10 cellular contexts compared by ENCODE assay signal in the genomic region with DNA sequence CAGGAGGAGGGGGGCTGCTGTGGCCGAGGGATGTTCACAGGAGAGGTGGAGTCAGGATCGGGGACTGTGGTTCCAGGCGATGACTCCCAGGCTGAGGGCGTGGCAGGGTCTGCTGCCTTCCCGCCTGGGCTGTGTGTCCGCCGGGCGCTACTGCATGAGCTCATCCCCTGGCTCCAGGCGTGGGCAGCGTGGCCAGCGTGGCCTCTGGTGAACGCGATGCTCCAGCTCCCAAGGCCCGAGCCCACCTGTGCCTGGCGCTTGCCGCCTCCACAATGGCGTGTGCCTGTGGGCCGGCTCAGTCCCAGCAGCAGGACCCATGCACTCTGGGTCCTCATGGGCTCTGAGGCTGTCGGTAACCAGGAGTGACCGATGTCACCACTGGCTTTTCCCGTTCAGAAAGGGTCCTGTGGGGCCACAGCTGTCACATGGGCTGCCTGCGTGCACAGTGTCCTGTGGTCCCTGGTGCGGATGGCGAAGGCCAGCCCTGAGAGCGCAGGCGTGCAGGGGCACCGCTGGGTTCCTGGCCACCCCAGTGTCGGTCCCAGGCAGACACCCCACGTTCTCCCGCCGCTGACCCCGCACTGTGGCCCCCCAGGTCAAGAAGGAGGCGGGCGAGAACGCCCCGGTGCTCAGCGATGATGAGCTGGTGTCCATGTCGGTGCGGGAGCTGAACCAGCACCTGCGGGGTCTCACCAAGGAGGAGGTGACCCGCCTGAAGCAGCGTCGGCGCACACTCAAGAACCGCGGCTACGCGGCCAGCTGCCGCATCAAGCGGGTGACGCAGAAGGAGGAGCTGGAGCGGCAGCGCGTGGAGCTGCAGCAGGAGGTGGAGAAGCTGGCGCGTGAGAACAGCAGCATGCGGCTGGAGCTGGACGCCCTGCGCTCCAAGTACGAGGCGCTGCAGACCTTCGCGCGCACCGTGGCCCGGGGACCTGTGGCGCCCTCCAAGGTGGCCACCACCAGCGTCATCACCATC. TPM values are rescaled to one million over a fixed set of nuclear protein-coding genes. Genes with fewer than 3 reads are reported as not detected.
DNase-seq lines count a peak whose midpoint lies in the region; ATAC-seq and TF ChIP-seq lines count a peak whose summit lies in the region.
"Had no signal": no experiment of that assay in that cellular context is flagged by ENCODE, and none has a peak within 500 bp of the region (broad histone marks: within the 10 kb centered on the region; RNA-seq: fewer than 3 reads in every experiment).

No MANE protein-coding gene starts in this region.

- no peaks in the 10 kb centered on the region for H3K9me3 Mint-ChIP-seq in activated CD8-positive, alpha-beta memory T cell treated with anti-CD3 and anti-CD28 coated beads, Interleukin-2, amount 10 ng/mL, durations not matched to agents 7 days and 5 days (ENCODE audit: low read depth)

- H3K9me3 ChIP-seq in upper lobe of left lung: no peaks in the 10 kb centered on the region
- H3K9me3 ChIP-seq: HAP-1 had no signal

- peak overlapping the region in 3 of 4 donors; percentile 96 to 98 (median 96) for H3K27ac ChIP-seq in upper lobe of left lung

- H3K27me3 ChIP-seq in upper lobe of left lung: no peaks in the 10 kb centered on the region

- no peak overlapping the region for H3K4me3 Mint-ChIP-seq in activated CD8-positive, alpha-beta memory T cell treated with anti-CD3 and anti-CD28 coated beads, Interleukin-2, amount 10 ng/mL, durations not matched to agents 7 days and 5 days

- peaks cover 31 to 42% (median 33%) of the 10 kb centered on the region in 4 donors for H3K4me1 ChIP-seq in upper lobe of left lung

- peaks cover 2% of the 10 kb centered on the region for H3K4me1 Mint-ChIP-seq in activated CD8-positive, alpha-beta memory T cell treated with anti-CD3 and anti-CD28 coated beads, Interleukin-2, amount 10 ng/mL, durations not matched to agents 7 days and 5 days

- no peak for TF ChIP-seq POLR2A in upper lobe of left lung (IDR thresholded peaks at IDR 0.05)

- no peak for ATAC-seq in activated CD8-positive, alpha-beta memory T cell treated with anti-CD3 and anti-CD28 coated beads, Interleukin-2, amount 10 ng/mL, durations not matched to agents 7 days and 5 days
- ATAC-seq in left lobe of liver: no peak
- ATAC-seq in upper lobe of left lung (ENCODE audit: low FRiP score in 2 of 2): peak in 1 of 2 donors; percentile 60

- 95 to 96% methylated on average over 42 to 44 of the region's 68 CpGs for WGBS in upper lobe of left lung, 2 donors

- H3K27ac Mint-ChIP-seq in activated CD8-positive, alpha-beta memory T cell treated with anti-CD3 and anti-CD28 coated beads, Interleukin-2, amount 10 ng/mL, durations not matched to agents 7 days and 5 days: no peak overlapping the region

- peaks cover 11% of the 10 kb centered on the region for H3K36me3 Mint-ChIP-seq in activated CD8-positive, alpha-beta memory T cell treated with anti-CD3 and anti-CD28 coated beads, Interleukin-2, amount 10 ng/mL, durations not matched to agents 7 days and 5 days

- CTCF ChIA-PET in activated CD8-positive, alpha-beta memory T cell treated with anti-CD3 and anti-CD28 coated beads, Interleukin-2, amount 10 ng/mL, durations not matched to agents 7 days and 5 days (lab: Charles Lee): no interaction called here

- H3K27me3 Mint-ChIP-seq in activated CD8-positive, alpha-beta memory T cell treated with anti-CD3 and anti-CD28 coated beads, Interleukin-2, amount 10 ng/mL, durations not matched to agents 7 days and 5 days: no peaks in the 10 kb centered on the region

- peak overlapping the region in 1 of 4 donors; percentile 57 for H3K4me3 ChIP-seq in upper lobe of left lung
- H3K4me3 ChIP-seq: HAP-1 had no signal

- DNase-seq in activated CD8-positive, alpha-beta memory T cell treated with anti-CD3 and anti-CD28 coated beads, Interleukin-2, amount 50 U/mL, for 4 hours: peak; percentile 16
- DNase-seq in activated CD8-positive, alpha-beta memory T cell treated with anti-CD3 and anti-CD28 coated beads, Interleukin-2, amount 10 ng/mL, durations not matched to agents 7 days and 5 days: no peak
- DNase-seq in left lobe of liver (ENCODE audit: low spot score) (peak; percentile 47), upper lobe of left lung (peak in 1 of 2 donors; percentile 86), activated gamma-delta T cell (lab: John Stamatoyannopoulos, UW) (no peak), DMS53 (lab: John Stamatoyannopoulos, UW) (no peak)
- DNase-seq: 8988T; stimulated activated CD4-positive, alpha-beta T cell treated with anti-CD3 and anti-CD28 coated beads, Interleukin-2, amount 100 ng/mL, for 24 hours; T-helper 9 cell had no signal

- TF ChIP-seq CTCF in upper lobe of left lung (IDR thresholded peaks at IDR 0.05): no peak

- TF ChIP-seq EP300 in upper lobe of left lung (IDR thresholded peaks at IDR 0.05): no peak

- H3K36me3 ChIP-seq in upper lobe of left lung: peaks cover 21 to 78% (median 62%) of the 10 kb centered on the region in 4 donors

RNA-seq across cellular contexts. Expression of a gene that starts 9.1 kb away (rescaled TPM):
- total RNA-seq in activated CD8-positive, alpha-beta memory T cell treated with anti-CD3 and anti-CD28 coated beads, Interleukin-2, amount 10 ng/mL, durations not matched to agents 7 days and 5 days: 10 to 100 TPM; 22.4 to 22.9 TPM
- total RNA-seq in left lobe of liver: 11.6 TPM
- 100 to 1,000 TPM in 1 of 6 donors, 10 to 100 TPM in 5; 48.0 to 117 (median 77.9) TPM for total RNA-seq in upper lobe of left lung

RNA-seq across cellular contexts. Expression of a gene that starts 16.4 kb away (rescaled TPM):
- not detected for total RNA-seq in activated CD8-positive, alpha-beta memory T cell treated with anti-CD3 and anti-CD28 coated beads, Interleukin-2, amount 10 ng/mL, durations not matched to agents 7 days and 5 days
- 44.6 TPM for total RNA-seq in left lobe of liver
- 10 to 100 TPM in 3 of 6 donors, 1 to 10 TPM in 3; 5.0 to 11.7 (median 10.4) TPM for total RNA-seq in upper lobe of left lung

RNA-seq across cellular contexts. Expression of a gene that starts 30.2 kb away (rescaled TPM):
- 10 to 100 TPM; 37.2 to 37.9 TPM for total RNA-seq in activated CD8-positive, alpha-beta memory T cell treated with anti-CD3 and anti-CD28 coated beads, Interleukin-2, amount 10 ng/mL, durations not matched to agents 7 days and 5 days
- total RNA-seq in left lobe of liver (10.7 TPM), upper lobe of left lung (10 to 100 TPM; 19.0 to 53.1 (median 21.6) TPM)

RNA-seq across cellular contexts. Expression of a gene that starts 35.4 kb away (rescaled TPM):
- 100 to 1,000 TPM in 1 of 2 experiments, 10 to 100 TPM in 1; 97.5 to 102 TPM for total RNA-seq in activated CD8-positive, alpha-beta memory T cell treated with anti-CD3 and anti-CD28 coated beads, Interleukin-2, amount 10 ng/mL, durations not matched to agents 7 days and 5 days
- total RNA-seq in left lobe of liver (55.5 TPM), upper lobe of left lung (100 to 1,000 TPM in 2 of 6 donors, 10 to 100 TPM in 4; 38.6 to 215 (median 72.3) TPM)

Comparison
In these comparisons a context has a peak if more than half of its experiments do, and no peak if none do; other contexts are left out.
1. DNase-seq: peak in activated CD8-positive, alpha-beta memory T cell treated with anti-CD3 and anti-CD28 coated beads, Interleukin-2, amount 50 U/mL, for 4 hours (single experiment) and left lobe of liver (single experiment); none in activated CD8-positive, alpha-beta memory T cell treated with anti-CD3 and anti-CD28 coated beads, Interleukin-2, amount 10 ng/mL, durations not matched to agents 7 days and 5 days (single experiment), activated gamma-delta T cell (single experiment) and DMS53 (single experiment).
2. RNA of a gene that starts 16.4 kb away (total RNA-seq): 44.6 TPM in left lobe of liver (single experiment) and 5.0 to 11.7 TPM in upper lobe of left lung; not detected in activated CD8-positive, alpha-beta memory T cell treated with anti-CD3 and anti-CD28 coated beads, Interleukin-2, amount 10 ng/mL, durations not matched to agents 7 days and 5 days; every median in the first group is over 4 times any median in the second.